1 cellular context compared by ENCODE assay signal in genomic region chr22:19905619-19906276, GRCh38.
TF ChIP-seq lines count a peak whose summit lies in the region.

No MANE protein-coding gene starts in this region.

TF ChIP-seq in IMR-90, 13 proteins besides CTCF, POLR2A, EP300 and RAD21 (continued from another document):
- no peak for TF ChIP-seq FOS (IDR thresholded peaks at IDR 0.05; ENCODE audit: low read depth, low read length)
- no peak for TF ChIP-seq MAFK (IDR thresholded peaks at IDR 0.05; ENCODE audit: low read depth, low read length)
- no peak for TF ChIP-seq RFX5 (IDR thresholded peaks at IDR 0.05; ENCODE audit: low read depth, low read length)
- TF ChIP-seq USF2 (IDR thresholded peaks at IDR 0.05; ENCODE audit: low read depth, low read length) = no peak
- TF ChIP-seq MXI1 (IDR thresholded peaks at IDR 0.05; ENCODE audit: borderline replicate concordance, low read depth, low read length) = no peak
- TF ChIP-seq ELK1 (IDR thresholded peaks at IDR 0.05; ENCODE audit: borderline replicate concordance, low read depth, low read length) = no peak
